Comparison of ENCODE assay signal across 11 cellular contexts in genomic region chr21:44908496-44908895, GRCh38. TPM values are rescaled to one million over a fixed set of nuclear protein-coding genes. Genes with fewer than 3 reads are reported as not detected.
A peak's percentile ranks its signal among the peaks of the same experiment; 100 is the strongest.
DNase-seq lines count a peak whose midpoint lies in the region; ATAC-seq and TF ChIP-seq lines count a peak whose summit lies in the region.
"Had no signal": no experiment of that assay in that cellular context is flagged by ENCODE, and none has a peak within 500 bp of the region (broad histone marks: within the 10 kb centered on the region; RNA-seq: fewer than 3 reads in every experiment).

No MANE protein-coding gene starts in this region.

- no peaks in the 10 kb centered on the region for H3K9me3 Mint-ChIP-seq in activated CD4-positive, alpha-beta memory T cell treated with anti-CD3 and anti-CD28 coated beads for 36 hours
- H3K9me3 Mint-ChIP-seq in activated CD4-positive, alpha-beta memory T cell treated with anti-CD3 and anti-CD28 coated beads, Interleukin-2, amount 10 ng/mL, durations not matched to agents 7 days and 5 days, result peaks cover 2% of the 10 kb centered on the region
- H3K9me3 Mint-ChIP-seq in activated naive CD4-positive, alpha-beta T cell treated with anti-CD3 and anti-CD28 coated beads, Interleukin-2, amount 50 U/mL, for 72 hours, result no peaks in the 10 kb centered on the region
- H3K9me3 Mint-ChIP-seq in mesothelial cell of epicardium, result no peaks in the 10 kb centered on the region

- ATAC-seq in activated naive CD4-positive, alpha-beta T cell treated with anti-CD3 and anti-CD28 coated beads, Interleukin-2, amount 50 U/mL, for 72 hours, result no peak
- no peak for ATAC-seq in SK-N-SH treated with all-trans-retinoic acid at 6 μM for 48 hours

- H3K9me3 ChIP-seq in tibial artery, result no peaks in the 10 kb centered on the region
- H3K9me3 ChIP-seq: heart left ventricle had no signal

- POLR2A ChIA-PET in activated CD4-positive, alpha-beta memory T cell treated with anti-CD3 and anti-CD28 coated beads for 36 hours (lab: Charles Lee), result interaction anchor here (1.2 kb wide), 1 partner anchor 11 kb away, joined by 4 read pairs; no protein-coding TSS in a partner anchor
- POLR2A ChIA-PET in activated CD4-positive, alpha-beta memory T cell treated with anti-CD3 and anti-CD28 coated beads, Interleukin-2, amount 10 ng/mL, durations not matched to agents 7 days and 5 days (lab: Charles Lee), result no interaction called here

- peak overlapping the region in 1 of 2 donors; percentile 62 for H3K27ac ChIP-seq in tibial artery
- H3K27ac ChIP-seq: RWPE1 had no signal

- H3K27me3 Mint-ChIP-seq in activated CD4-positive, alpha-beta memory T cell treated with anti-CD3 and anti-CD28 coated beads for 36 hours, result no peaks in the 10 kb centered on the region
- H3K27me3 Mint-ChIP-seq in activated CD4-positive, alpha-beta memory T cell treated with anti-CD3 and anti-CD28 coated beads, Interleukin-2, amount 10 ng/mL, durations not matched to agents 7 days and 5 days, result no peaks in the 10 kb centered on the region
- no peaks in the 10 kb centered on the region for H3K27me3 Mint-ChIP-seq in mesothelial cell of epicardium (ENCODE audit: low read depth)

- H3K27me3 ChIP-seq in tibial artery, result no peaks in the 10 kb centered on the region

- intact Hi-C loops in activated CD4-positive, alpha-beta memory T cell treated with anti-CD3 and anti-CD28 coated beads for 36 hours (cut with micrococcal nuclease), result no loop called here
- intact Hi-C loops in tibial artery (cut with DNase I; ENCODE audit: low total_unique reads), result no loop called here

- peak overlapping the region; percentile 27 to 39 for H3K4me3 ChIP-seq in tibial artery

- peak overlapping the region; percentile 42 for H3K27ac Mint-ChIP-seq in activated CD4-positive, alpha-beta memory T cell treated with anti-CD3 and anti-CD28 coated beads for 36 hours
- no peak overlapping the region for H3K27ac Mint-ChIP-seq in activated CD4-positive, alpha-beta memory T cell treated with anti-CD3 and anti-CD28 coated beads, Interleukin-2, amount 10 ng/mL, durations not matched to agents 7 days and 5 days
- H3K27ac Mint-ChIP-seq in activated naive CD4-positive, alpha-beta T cell treated with anti-CD3 and anti-CD28 coated beads, Interleukin-2, amount 50 U/mL, for 72 hours, result peak overlapping the region; percentile 74 to 86
- peak overlapping the region; percentile 1 for H3K27ac Mint-ChIP-seq in mesothelial cell of epicardium

- CTCF ChIA-PET in activated CD4-positive, alpha-beta memory T cell treated with anti-CD3 and anti-CD28 coated beads for 36 hours (lab: Charles Lee), result interaction anchor here (1.6 kb wide), 1 partner anchor 15 kb away, joined by 6 read pairs; no protein-coding TSS in a partner anchor
- CTCF ChIA-PET in activated CD4-positive, alpha-beta memory T cell treated with anti-CD3 and anti-CD28 coated beads, Interleukin-2, amount 10 ng/mL, durations not matched to agents 7 days and 5 days (lab: Charles Lee), result no interaction called here

- DNase-seq in activated CD4-positive, alpha-beta memory T cell treated with anti-CD3 and anti-CD28 coated beads for 36 hours, result no peak
- DNase-seq in activated CD4-positive, alpha-beta memory T cell treated with anti-CD3 and anti-CD28 coated beads, Interleukin-2, amount 10 ng/mL, durations not matched to agents 7 days and 5 days, result no peak
- DNase-seq in activated naive CD4-positive, alpha-beta T cell treated with anti-CD3 and anti-CD28 coated beads, Interleukin-2, amount 50 U/mL, for 72 hours (ENCODE audit: low spot score in 2 of 2), result no peak
- DNase-seq in mesothelial cell of epicardium (ENCODE audit: low spot score in 2 of 2, unreplicated experiment in 2 of 2) (no peak), tibial artery (no peak), G401 (ENCODE audit: low spot score) (no peak), HT-29 (ENCODE audit: low spot score) (no peak)
- DNase-seq: NCI-H1048 had no signal

- peaks cover 42% of the 10 kb centered on the region for H3K4me1 Mint-ChIP-seq in activated CD4-positive, alpha-beta memory T cell treated with anti-CD3 and anti-CD28 coated beads for 36 hours (ENCODE audit: low read depth)
- H3K4me1 Mint-ChIP-seq in activated CD4-positive, alpha-beta memory T cell treated with anti-CD3 and anti-CD28 coated beads, Interleukin-2, amount 10 ng/mL, durations not matched to agents 7 days and 5 days, result peaks cover 50% of the 10 kb centered on the region
- H3K4me1 Mint-ChIP-seq in mesothelial cell of epicardium, result peaks cover 12% of the 10 kb centered on the region

- H3K36me3 ChIP-seq in tibial artery, result no peaks in the 10 kb centered on the region

- no peak overlapping the region for H3K4me3 Mint-ChIP-seq in activated CD4-positive, alpha-beta memory T cell treated with anti-CD3 and anti-CD28 coated beads for 36 hours
- H3K4me3 Mint-ChIP-seq in activated CD4-positive, alpha-beta memory T cell treated with anti-CD3 and anti-CD28 coated beads, Interleukin-2, amount 10 ng/mL, durations not matched to agents 7 days and 5 days, result no peak overlapping the region
- no peak overlapping the region for H3K4me3 Mint-ChIP-seq in mesothelial cell of epicardium

- H3K36me3 Mint-ChIP-seq in activated CD4-positive, alpha-beta memory T cell treated with anti-CD3 and anti-CD28 coated beads for 36 hours, result peaks cover 37% of the 10 kb centered on the region
- H3K36me3 Mint-ChIP-seq in activated CD4-positive, alpha-beta memory T cell treated with anti-CD3 and anti-CD28 coated beads, Interleukin-2, amount 10 ng/mL, durations not matched to agents 7 days and 5 days (ENCODE audit: low read depth), result peaks cover 70% of the 10 kb centered on the region
- peaks cover 12 to 33% of the 10 kb centered on the region in 2 donors for H3K36me3 Mint-ChIP-seq in activated naive CD4-positive, alpha-beta T cell treated with anti-CD3 and anti-CD28 coated beads, Interleukin-2, amount 50 U/mL, for 72 hours
- no peaks in the 10 kb centered on the region for H3K36me3 Mint-ChIP-seq in mesothelial cell of epicardium

- H3K4me1 ChIP-seq in tibial artery, result peaks cover 0 to 49% (median 34%) of the 10 kb centered on the region in 4 donors

- in situ Hi-C loops in G401 (cut with HindIII; ENCODE audit: low sequenced_read_pairs), result no loop called here

- no peak for TF ChIP-seq CTCF in mesothelial cell of epicardium (IDR thresholded peaks at IDR 0.05; ENCODE audit: unreplicated experiment)
- TF ChIP-seq CTCF in tibial artery (IDR thresholded peaks at IDR 0.05), result no peak

TF ChIP-seq in SK-N-SH treated with all-trans-retinoic acid at 6 μM for 48 hours, 23 proteins besides CTCF, POLR2A, EP300 and RAD21 (continues in another document):
- TF ChIP-seq ZNF565 (CRISPR knock-in tag; conservative IDR thresholded peaks at IDR 0.05; ENCODE audit: low read depth) (no peak), OSR1 (CRISPR knock-in tag; IDR thresholded peaks at IDR 0.05) (no peak), ISL1 (CRISPR knock-in tag; IDR thresholded peaks at IDR 0.05) (no peak), PPARA (CRISPR knock-in tag; IDR thresholded peaks at IDR 0.05; ENCODE audit: borderline replicate concordance) (no peak), ZNF8 (CRISPR knock-in tag; IDR thresholded peaks at IDR 0.05) (no peak), CREB5 (CRISPR knock-in tag; IDR thresholded peaks at IDR 0.05; ENCODE audit: low read depth) (no peak), ZC3H10 (CRISPR knock-in tag; IDR thresholded peaks at IDR 0.05) (no peak), ZFP30 (CRISPR knock-in tag; IDR thresholded peaks at IDR 0.05) (no peak), ZFP3 (CRISPR knock-in tag; IDR thresholded peaks at IDR 0.05) (no peak)

RNA-seq across cellular contexts. Expression of gene ITGB2, which starts 12.2 kb away (rescaled TPM):
- 100 to 1,000 TPM; 242 to 247 TPM for total RNA-seq in activated CD4-positive, alpha-beta memory T cell treated with anti-CD3 and anti-CD28 coated beads for 36 hours
- 100 to 1,000 TPM; 631 to 642 TPM for total RNA-seq in activated CD4-positive, alpha-beta memory T cell treated with anti-CD3 and anti-CD28 coated beads, Interleukin-2, amount 10 ng/mL, durations not matched to agents 7 days and 5 days
- total RNA-seq in activated naive CD4-positive, alpha-beta T cell treated with anti-CD3 and anti-CD28 coated beads, Interleukin-2, amount 50 U/mL, for 72 hours, result 100 to 1,000 TPM; 151 to 272 TPM
- total RNA-seq in mesothelial cell of epicardium, result 0.61 to 1.4 TPM (median 0.74 TPM) in 3 replicates
- total RNA-seq in G401 (2014; rRNA removed; shearing (Covaris generic)), result not detected in 2 replicates
- not detected in 2 replicates for total RNA-seq in HT-29 (2014; rRNA removed; shearing (Covaris generic))

RNA-seq across cellular contexts. Expression of gene SLX9, which starts 31.3 kb away (rescaled TPM):
- total RNA-seq in activated CD4-positive, alpha-beta memory T cell treated with anti-CD3 and anti-CD28 coated beads for 36 hours, result 10 to 100 TPM; 60.7 to 64.6 TPM
- total RNA-seq in activated CD4-positive, alpha-beta memory T cell treated with anti-CD3 and anti-CD28 coated beads, Interleukin-2, amount 10 ng/mL, durations not matched to agents 7 days and 5 days, result 10 to 100 TPM; 42.4 to 47.0 TPM
- 10 to 100 TPM; 25.3 to 63.9 TPM for total RNA-seq in activated naive CD4-positive, alpha-beta T cell treated with anti-CD3 and anti-CD28 coated beads, Interleukin-2, amount 50 U/mL, for 72 hours
- 30.6 to 32.3 TPM (median 31.8 TPM) in 3 replicates for total RNA-seq in mesothelial cell of epicardium
- 48.2 and 77.4 TPM in 2 replicates for total RNA-seq in G401 (2014; rRNA removed; shearing (Covaris generic))
- total RNA-seq in HT-29 (2014; rRNA removed; shearing (Covaris generic)), result 27.4 and 31.3 TPM in 2 replicates

RNA-seq across cellular contexts. Expression of gene PTTG1IP, which starts 35.0 kb away (rescaled TPM):
- total RNA-seq in activated CD4-positive, alpha-beta memory T cell treated with anti-CD3 and anti-CD28 coated beads for 36 hours, result 10 to 100 TPM; 43.0 to 44.4 TPM
- total RNA-seq in activated CD4-positive, alpha-beta memory T cell treated with anti-CD3 and anti-CD28 coated beads, Interleukin-2, amount 10 ng/mL, durations not matched to agents 7 days and 5 days, result 10 to 100 TPM; 80.3 to 82.6 TPM
- total RNA-seq in activated naive CD4-positive, alpha-beta T cell treated with anti-CD3 and anti-CD28 coated beads, Interleukin-2, amount 50 U/mL, for 72 hours, result 10 to 100 TPM; 61.7 to 99.8 TPM
- total RNA-seq in mesothelial cell of epicardium, result 200 to 205 TPM (median 204 TPM) in 3 replicates
- 172 and 243 TPM in 2 replicates for total RNA-seq in G401 (2014; rRNA removed; shearing (Covaris generic))
- 116 and 123 TPM in 2 replicates for total RNA-seq in HT-29 (2014; rRNA removed; shearing (Covaris generic))

Comparison
In these comparisons a context has a peak if more than half of its experiments do, and no peak if none do; other contexts are left out.
1. RNA of gene ITGB2, which starts 12.2 kb away (total RNA-seq): 631 to 642 TPM in activated CD4-positive, alpha-beta memory T cell treated with anti-CD3 and anti-CD28 coated beads, Interleukin-2, amount 10 ng/mL, durations not matched to agents 7 days and 5 days, 151 to 272 TPM in activated naive CD4-positive, alpha-beta T cell treated with anti-CD3 and anti-CD28 coated beads, Interleukin-2, amount 50 U/mL, for 72 hours and 242 to 247 TPM in activated CD4-positive, alpha-beta memory T cell treated with anti-CD3 and anti-CD28 coated beads for 36 hours; 0.61 to 1.4 TPM in mesothelial cell of epicardium, not detected in G401 and not detected in HT-29; every median in the first group is over 10 times any median in the second.